ENCODE assay signal across 8 cellular contexts in genomic region chr18:2985628-2986027, GRCh38. TPM values are rescaled to one million over a fixed set of nuclear protein-coding genes. Genes with fewer than 3 reads are reported as not detected.
DNase-seq lines count a peak whose midpoint lies in the region; ATAC-seq and TF ChIP-seq lines count a peak whose summit lies in the region.

No MANE protein-coding gene starts in this region.

- H3K36me3 ChIP-seq in brain microvascular endothelial cell (replicated peaks), result no peaks in the 10 kb centered on the region
- no peaks in the 10 kb centered on the region for H3K36me3 ChIP-seq in neural cell (ENCODE audit: insufficient read depth, low read length)

- H3K27me3 ChIP-seq in brain microvascular endothelial cell (replicated peaks) (no peaks in the 10 kb centered on the region), neural cell (ENCODE audit: insufficient read depth, low read depth, low read length) (no peaks in the 10 kb centered on the region)

- peak; percentile 49 for TF ChIP-seq RAD21 in Ishikawa (IDR thresholded peaks at IDR 0.05; ENCODE audit: low read depth)
- no peak for TF ChIP-seq RAD21 in neural cell (conservative IDR thresholded peaks at IDR 0.05)

- no peak overlapping the region for H2AFZ ChIP-seq in neural cell (ENCODE audit: low read depth, low read length)

- H3K27me3 Mint-ChIP-seq in activated CD4-positive, alpha-beta memory T cell treated with anti-CD3 and anti-CD28 coated beads for 36 hours, result no peaks in the 10 kb centered on the region
- no peaks in the 10 kb centered on the region for H3K27me3 Mint-ChIP-seq in activated CD4-positive, alpha-beta memory T cell treated with anti-CD3 and anti-CD28 coated beads, Interleukin-2, amount 10 ng/mL, durations not matched to agents 7 days and 5 days

- no peak overlapping the region for H3K4me2 ChIP-seq in neural cell (ENCODE audit: low read length)

- intact Hi-C loops in activated CD4-positive, alpha-beta memory T cell treated with anti-CD3 and anti-CD28 coated beads for 36 hours (cut with micrococcal nuclease), result loop anchor here (1.0 to 2.0 kb wide), 3 partner anchors 8 to 261 kb away; partner anchors contain the start of gene MYL12A

- CTCF ChIA-PET in activated CD4-positive, alpha-beta memory T cell treated with anti-CD3 and anti-CD28 coated beads for 36 hours (lab: Charles Lee), result interaction anchor here (0.7 to 6.4 kb wide), 31 partner anchors 9 to 665 kb away, joined by 3 to 185 read pairs (median 6); partner anchors contain the start of gene MYL12A
- CTCF ChIA-PET in activated CD4-positive, alpha-beta memory T cell treated with anti-CD3 and anti-CD28 coated beads, Interleukin-2, amount 10 ng/mL, durations not matched to agents 7 days and 5 days (lab: Charles Lee), result interaction anchor here (0.8 to 8.5 kb wide), 26 partner anchors 9 to 265 kb away, joined by 3 to 94 read pairs (median 9); partner anchors contain the start of gene MYL12A

- H3K4me3 Mint-ChIP-seq in activated CD4-positive, alpha-beta memory T cell treated with anti-CD3 and anti-CD28 coated beads for 36 hours, result no peak overlapping the region
- no peak overlapping the region for H3K4me3 Mint-ChIP-seq in activated CD4-positive, alpha-beta memory T cell treated with anti-CD3 and anti-CD28 coated beads, Interleukin-2, amount 10 ng/mL, durations not matched to agents 7 days and 5 days

- H3K9me3 ChIP-seq in neural cell (ENCODE audit: low read length), result no peaks in the 10 kb centered on the region

- H3K9ac ChIP-seq in neural cell (ENCODE audit: low read length), result no peak overlapping the region

- peak; percentile 45 for TF ChIP-seq CTCF in brain microvascular endothelial cell (IDR thresholded peaks at IDR 0.05; ENCODE audit: low read depth, low read length, missing control alignments)
- peak; percentile 9 for TF ChIP-seq CTCF in neural cell (IDR thresholded peaks at IDR 0.05; ENCODE audit: poor library complexity, severe bottlenecking)

- TF ChIP-seq EP300 in Ishikawa (IDR thresholded peaks at IDR 0.05; ENCODE audit: borderline replicate concordance) (no peak), neural cell (conservative IDR thresholded peaks at IDR 0.05; ENCODE audit: poor library complexity, severe bottlenecking) (no peak)

- H3K4me1 Mint-ChIP-seq in activated CD4-positive, alpha-beta memory T cell treated with anti-CD3 and anti-CD28 coated beads for 36 hours (ENCODE audit: low read depth), result peaks cover 74% of the 10 kb centered on the region
- peaks cover 71% of the 10 kb centered on the region for H3K4me1 Mint-ChIP-seq in activated CD4-positive, alpha-beta memory T cell treated with anti-CD3 and anti-CD28 coated beads, Interleukin-2, amount 10 ng/mL, durations not matched to agents 7 days and 5 days

- H4K20me1 ChIP-seq in neural cell (ENCODE audit: insufficient read depth), result no peaks in the 10 kb centered on the region

- no peaks in the 10 kb centered on the region for H3F3A ChIP-seq in neural cell (ENCODE audit: insufficient read depth, low read length, poor library complexity, severe bottlenecking)

- in situ Hi-C loops in brain microvascular endothelial cell (cut with HindIII; ENCODE audit: low pct_ligation_motif_present, low sequenced_read_pairs), result no loop called here

- H3K27ac ChIP-seq in brain microvascular endothelial cell (no peak overlapping the region), neural cell (ENCODE audit: low read length) (no peak overlapping the region)

- POLR2A ChIA-PET in activated CD4-positive, alpha-beta memory T cell treated with anti-CD3 and anti-CD28 coated beads for 36 hours (lab: Charles Lee), result interaction anchor here (0.8 to 1.5 kb wide), 6 partner anchors 17 to 76 kb away, joined by 4 to 6 read pairs (median 4); partner anchors contain the start of gene LPIN2
- POLR2A ChIA-PET in activated CD4-positive, alpha-beta memory T cell treated with anti-CD3 and anti-CD28 coated beads, Interleukin-2, amount 10 ng/mL, durations not matched to agents 7 days and 5 days (lab: Charles Lee), result interaction anchor here (0.7 to 6.6 kb wide), 16 partner anchors 8 to 263 kb away, joined by 3 to 99 read pairs (median 8); partner anchors contain the start of gene MYL12A

- no peaks in the 10 kb centered on the region for H3K79me2 ChIP-seq in neural cell (replicated peaks; ENCODE audit: insufficient read depth, low read length)

- no peak for ATAC-seq in GM19395 (IDR thresholded peaks at IDR 0.05; ENCODE audit: unreplicated experiment)

- no peak for DNase-seq in activated CD4-positive, alpha-beta memory T cell treated with anti-CD3 and anti-CD28 coated beads for 36 hours
- no peak for DNase-seq in activated CD4-positive, alpha-beta memory T cell treated with anti-CD3 and anti-CD28 coated beads, Interleukin-2, amount 10 ng/mL, durations not matched to agents 7 days and 5 days
- no peak for DNase-seq in brain microvascular endothelial cell
- DNase-seq in NCI-H128 (lab: John Stamatoyannopoulos, UW; ENCODE audit: unreplicated experiment), result no peak
- DNase-seq in stimulated activated CD4-positive, alpha-beta T cell treated with anti-CD3 and anti-CD28 coated beads, Interleukin-15, amount 100 ng/mL, for 24 hours, result no peak

- H3K36me3 Mint-ChIP-seq in activated CD4-positive, alpha-beta memory T cell treated with anti-CD3 and anti-CD28 coated beads for 36 hours, result peaks cover 19% of the 10 kb centered on the region
- peaks cover 35% of the 10 kb centered on the region for H3K36me3 Mint-ChIP-seq in activated CD4-positive, alpha-beta memory T cell treated with anti-CD3 and anti-CD28 coated beads, Interleukin-2, amount 10 ng/mL, durations not matched to agents 7 days and 5 days (ENCODE audit: low read depth)

- H3K9me2 ChIP-seq in neural cell (ENCODE audit: insufficient read depth, low read length), result no peaks in the 10 kb centered on the region

- H3K9me3 Mint-ChIP-seq in activated CD4-positive, alpha-beta memory T cell treated with anti-CD3 and anti-CD28 coated beads for 36 hours, result no peaks in the 10 kb centered on the region
- no peaks in the 10 kb centered on the region for H3K9me3 Mint-ChIP-seq in activated CD4-positive, alpha-beta memory T cell treated with anti-CD3 and anti-CD28 coated beads, Interleukin-2, amount 10 ng/mL, durations not matched to agents 7 days and 5 days

- H3K27ac Mint-ChIP-seq in activated CD4-positive, alpha-beta memory T cell treated with anti-CD3 and anti-CD28 coated beads for 36 hours, result peak overlapping the region; percentile 58
- H3K27ac Mint-ChIP-seq in activated CD4-positive, alpha-beta memory T cell treated with anti-CD3 and anti-CD28 coated beads, Interleukin-2, amount 10 ng/mL, durations not matched to agents 7 days and 5 days, result no peak overlapping the region

- H3K4me3 ChIP-seq in brain microvascular endothelial cell (ENCODE audit: low read depth, low read length) (no peak overlapping the region), neural cell (ENCODE audit: low read length) (no peak overlapping the region)

TF ChIP-seq in Ishikawa, 13 proteins besides CTCF, POLR2A, EP300 and RAD21 (continues in another document):
- TF ChIP-seq EGR1 (IDR thresholded peaks at IDR 0.05) (no peak), TCF12 (IDR thresholded peaks at IDR 0.05; ENCODE audit: low read depth) (no peak)

TF ChIP-seq in neural cell, 6 proteins besides CTCF, POLR2A, EP300 and RAD21:
- TF ChIP-seq MXI1 (conservative IDR thresholded peaks at IDR 0.05; ENCODE audit: poor library complexity, severe bottlenecking) (no peak), REST (IDR thresholded peaks at IDR 0.05; ENCODE audit: borderline replicate concordance) (no peak), SMC3 (conservative IDR thresholded peaks at IDR 0.05; ENCODE audit: poor library complexity) (no peak), TAF1 (IDR thresholded peaks at IDR 0.05; ENCODE audit: low read depth) (no peak), EZH2 (IDR thresholded peaks at IDR 0.05; ENCODE audit: borderline replicate concordance, insufficient read depth, low read length, poor library complexity, severe bottlenecking) (no peak)

RNA-seq across cellular contexts. Expression of gene LPIN2, which starts 27.3 kb away (rescaled TPM):
- 100 to 1,000 TPM; 102 to 107 TPM for total RNA-seq in activated CD4-positive, alpha-beta memory T cell treated with anti-CD3 and anti-CD28 coated beads for 36 hours
- 10 to 100 TPM; 78.4 to 79.6 TPM for total RNA-seq in activated CD4-positive, alpha-beta memory T cell treated with anti-CD3 and anti-CD28 coated beads, Interleukin-2, amount 10 ng/mL, durations not matched to agents 7 days and 5 days
- polyA plus RNA-seq in neural cell, result 13.7 and 14.4 TPM in 2 replicates
- 23.4 and 30.9 TPM in 2 replicates for polyA minus RNA-seq in neural cell
